Comparison of ENCODE assay signal across 9 cellular contexts in genomic region chr11:125262825-125263218, GRCh38.
DNase-seq lines count a peak whose midpoint lies in the region; ATAC-seq, FAIRE-seq and TF ChIP-seq lines count a peak whose summit lies in the region.
"Had no signal": no experiment of that assay in that cellular context is flagged by ENCODE, and none has a peak within 500 bp of the region (broad histone marks: within the 10 kb centered on the region; RNA-seq: fewer than 3 reads in every experiment).

No MANE protein-coding gene starts in this region.

- peak; percentile 53 to 56 for ATAC-seq in left cardiac atrium
- peak in 3 of 4 donors; percentile 7 to 49 (median 46) for ATAC-seq in pancreas

- H3K4me1 ChIP-seq in astrocyte (ENCODE audit: insufficient read depth, low read length), result peaks cover 31% of the 10 kb centered on the region
- no peaks in the 10 kb centered on the region for H3K4me1 ChIP-seq in pancreas

- no peaks in the 10 kb centered on the region for H3K27me3 Mint-ChIP-seq in astrocyte (ENCODE audit: low read depth, unreplicated experiment)

- H3K4me3 ChIP-seq in AG10803 (ENCODE audit: low read length), result no peak overlapping the region
- H3K4me3 ChIP-seq in astrocyte (ENCODE audit: insufficient read depth, low read depth, low read length), result no peak overlapping the region
- H3K4me3 ChIP-seq in pancreas, result no peak overlapping the region

- no peak for FAIRE-seq in astrocyte (lab: Jason Lieb, UNC)
- no peak for FAIRE-seq in pancreas (lab: Jason Lieb, UNC)
- FAIRE-seq: colon had no signal

- 58 to 65% methylated on average over 10 of the region's 10 CpGs for WGBS in pancreas, 2 donors

- H3K79me2 ChIP-seq in astrocyte (ENCODE audit: insufficient read depth, low read length), result no peaks in the 10 kb centered on the region

- peak overlapping the region; percentile 67 for H2AFZ ChIP-seq in astrocyte (ENCODE audit: low read depth, low read length)

- H3K4me2 ChIP-seq in astrocyte (ENCODE audit: low read length), result peak overlapping the region; percentile 79

- peaks cover 67% of the 10 kb centered on the region for H3K4me1 Mint-ChIP-seq in astrocyte (ENCODE audit: low read depth, unreplicated experiment)

- H3K9me3 ChIP-seq in astrocyte (ENCODE audit: insufficient read depth, low read depth, low read length) (no peaks in the 10 kb centered on the region), pancreas (no peaks in the 10 kb centered on the region)

- H3K36me3 Mint-ChIP-seq in astrocyte (ENCODE audit: low read depth, unreplicated experiment), result peaks cover 19% of the 10 kb centered on the region

- peak overlapping the region; percentile 99 for H3K27ac ChIP-seq in astrocyte (ENCODE audit: low read depth, low read length)
- no peak overlapping the region for H3K27ac ChIP-seq in pancreas

- peak overlapping the region; percentile 100 for H3K27ac Mint-ChIP-seq in astrocyte (ENCODE audit: unreplicated experiment)

- no peaks in the 10 kb centered on the region for H4K20me1 ChIP-seq in astrocyte (ENCODE audit: insufficient read depth, low read length)

- H3K9ac ChIP-seq in astrocyte (ENCODE audit: low read length), result peak overlapping the region; percentile 91

- intact Hi-C loops in left cardiac atrium (cut with DNase I), result loop anchor here in 1 of 2 donors (10.0 kb wide), 1 partner anchor 88 kb away; no protein-coding TSS in a partner anchor
- intact Hi-C loops in pancreas (cut with DNase I), result no loop called here

- H3K36me3 ChIP-seq in astrocyte (ENCODE audit: insufficient read depth, low read length) (no peaks in the 10 kb centered on the region), pancreas (no peaks in the 10 kb centered on the region)

- H3K27me3 ChIP-seq in astrocyte (ENCODE audit: insufficient read depth, low read length) (no peaks in the 10 kb centered on the region), pancreas (no peaks in the 10 kb centered on the region)

- H3K9me3 Mint-ChIP-seq in astrocyte (ENCODE audit: unreplicated experiment), result no peaks in the 10 kb centered on the region

- peak overlapping the region; percentile 40 for H3K4me3 Mint-ChIP-seq in astrocyte (ENCODE audit: unreplicated experiment)

- TF ChIP-seq CTCF in AG10803 (conservative IDR thresholded peaks at IDR 0.05; ENCODE audit: low read length) (peak; percentile 9; the same call in 1 of the 2 replicates), astrocyte (IDR thresholded peaks at IDR 0.05; ENCODE audit: insufficient read depth, low read depth, low read length) (no peak), pancreas (IDR thresholded peaks at IDR 0.05) (no peak)

- DNase-seq in AG10803 (ENCODE audit: low read depth) (peak; percentile 52), astrocyte (ENCODE audit: low read depth) (peak; percentile 32), left cardiac atrium (no peak), pancreas (no peak), RKO (ENCODE audit: low spot score) (no peak), NCI-H187 treated with DMSO at 0.1 percent for 48 hours (lab: John Stamatoyannopoulos, UW) (no peak), NCI-H128 (lab: John Stamatoyannopoulos, UW; ENCODE audit: unreplicated experiment) (no peak), occipital lobe (lab: John Stamatoyannopoulos, UW) (no peak)

Comparison
In these comparisons a context has a peak if more than half of its experiments do, and no peak if none do; other contexts are left out.
1. DNase-seq: peak in AG10803 (single experiment) and astrocyte (single experiment); none in left cardiac atrium (single experiment), pancreas (0 of 6), RKO (single experiment), NCI-H187 treated with DMSO at 0.1 percent for 48 hours (single experiment), NCI-H128 (single experiment) and occipital lobe (single experiment).